Comparison of ENCODE assay signal across 15 cellular contexts in the genomic region with DNA sequence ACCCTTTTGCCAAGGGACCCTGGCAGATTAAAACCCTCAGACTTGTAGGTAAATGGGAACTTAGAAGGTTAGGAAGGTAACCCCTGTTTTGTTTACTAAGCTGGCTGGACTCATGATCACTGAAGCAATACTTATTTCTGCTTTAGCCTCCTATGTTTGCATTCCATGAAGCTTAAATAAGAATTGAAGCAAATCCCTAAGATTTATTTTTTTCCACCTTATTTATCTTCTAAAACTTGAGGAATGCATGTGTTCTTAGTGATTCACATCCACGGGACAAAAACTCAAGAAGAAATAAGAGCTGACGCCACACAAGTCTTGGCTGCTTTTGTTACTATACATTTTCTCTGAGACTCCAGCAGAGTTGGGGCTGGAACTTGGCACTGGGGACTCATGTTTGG. TPM values are rescaled to one million over a fixed set of nuclear protein-coding genes. Genes with fewer than 3 reads are reported as not detected.
DNase-seq lines count a peak whose midpoint lies in the region; ATAC-seq, FAIRE-seq and TF ChIP-seq lines count a peak whose summit lies in the region.
"Had no signal": no experiment of that assay in that cellular context is flagged by ENCODE, and none has a peak within 500 bp of the region (broad histone marks: within the 10 kb centered on the region; RNA-seq: fewer than 3 reads in every experiment).

No MANE protein-coding gene starts in this region.

- no peak overlapping the region for H2AFZ ChIP-seq in K562 (ENCODE audit: low read depth, low read length)

- peak; percentile 26 for FAIRE-seq in K562 (lab: Jason Lieb, UNC)

- 68 to 77% methylated on average over 2 of the region's 2 CpGs for WGBS in heart right ventricle, 2 donors
- WGBS in K562 (ENCODE audit: insufficient coverage, low coverage, missing lambda C conversion rate), result 35% methylated on average over 2 of the region's 2 CpGs

- no peaks in the 10 kb centered on the region for H3K9me3 Mint-ChIP-seq in immature natural killer cell
- H3K9me3 Mint-ChIP-seq: WTC11 had no signal

- in situ Hi-C loops in K562 (cut with MboI), result no loop called here

- H3K4me3 Mint-ChIP-seq in immature natural killer cell, result no peak overlapping the region
- H3K4me3 Mint-ChIP-seq: WTC11 had no signal

- peaks cover 4 to 13% (median 4%) of the 10 kb centered on the region in 3 donors for H3K36me3 Mint-ChIP-seq in immature natural killer cell

- DNase-seq in heart right ventricle (no peak), left ventricle myocardium superior (no peak), K562 (ENCODE audit: extremely low read depth in 1 of 4, low spot score in 3 of 4) (no peak), immature natural killer cell (no peak), tibial artery (no peak)
- DNase-seq in stimulated activated CD8-positive, alpha-beta memory T cell treated with anti-CD3 and anti-CD28 coated beads, Interleukin-4, amount 100 ng/mL, for 48 hours, result no peak
- DNase-seq: AML-193; effector CD8-positive, alpha-beta T cell; NCI-H1092 treated with DMSO at 0.1 percent for 48 hours; NCI-H345; OCI-M1; upper lobe of left lung had no signal

- H3K36me3 ChIP-seq in heart right ventricle (peaks cover 0 to 94% (median 23%) of the 10 kb centered on the region in 9 donors), K562 (ENCODE audit: control insufficient read depth, insufficient read depth, low read length) (no peaks in the 10 kb centered on the region), tibial artery (peaks cover 8 to 51% (median 15%) of the 10 kb centered on the region in 3 donors)

- TF ChIP-seq POLR2A in K562 (conservative IDR thresholded peaks at IDR 0.05), result no peak

- intact Hi-C loops in heart right ventricle (cut with DNase I) (no loop called here), left ventricle myocardium superior (cut with micrococcal nuclease) (no loop called here), K562 (cut with micrococcal nuclease) (no loop called here), tibial artery (cut with DNase I; ENCODE audit: low total_unique reads) (no loop called here)

- no peak for TF ChIP-seq RAD21 in K562 (CRISPR knock-in tag; conservative IDR thresholded peaks at IDR 0.05 in 1 of 2, IDR thresholded peaks at IDR 0.05 in 1 of 2)

- TF ChIP-seq EP300 in K562 (IDR thresholded peaks at IDR 0.05; ENCODE audit: low read length), result no peak

- BruUV-seq in K562 (replicated peaks; lab: Mats Ljungman, UMichigan), result no TSS peak

- no peak overlapping the region for H3K9ac ChIP-seq in K562 (ENCODE audit: insufficient read depth in 1 of 2, low read depth in 2 of 2, low read length in 2 of 2)

- peaks cover 0 to 1% (median 0%) of the 10 kb centered on the region in 3 donors for H3K27me3 Mint-ChIP-seq in immature natural killer cell (ENCODE audit: low read depth in 3 of 3)

- CTCF ChIA-PET in K562 (lab: Yijun Ruan, JAX; ENCODE audit: low intra/inter-chr PET ratio), result no interaction called here

- H3K4me3 ChIP-seq in heart right ventricle (no peak overlapping the region), K562 (no peak overlapping the region), tibial artery (no peak overlapping the region)
- H3K4me3 ChIP-seq: upper lobe of left lung had no signal

- 0 out of 2 replicates have a peak, but pooled peaks cover 3% of the 10 kb centered on the region for H4K20me1 ChIP-seq in K562 (replicated peaks; ENCODE audit: control insufficient read depth, insufficient read depth, low read length)

- ATAC-seq in heart right ventricle (no peak), left ventricle myocardium superior (no peak), K562 (no peak), HG03354 (IDR thresholded peaks at IDR 0.05; ENCODE audit: poor library complexity, severe bottlenecking, unreplicated experiment) (no peak), GM21423 (IDR thresholded peaks at IDR 0.05; ENCODE audit: unreplicated experiment) (no peak)
- ATAC-seq: WTC11 had no signal

- no peaks in the 10 kb centered on the region for H3K27me3 ChIP-seq in heart right ventricle
- H3K27me3 ChIP-seq in K562 (ENCODE audit: control insufficient read depth in 2 of 2, insufficient read depth in 2 of 2, low read length in 2 of 2), result no peaks in the 10 kb centered on the region
- H3K27me3 ChIP-seq in tibial artery, result no peaks in the 10 kb centered on the region
- H3K27me3 ChIP-seq: upper lobe of left lung had no signal

- peak overlapping the region in 4 of 6 donors; percentile 16 to 77 (median 64) for H3K27ac Mint-ChIP-seq in immature natural killer cell
- H3K27ac Mint-ChIP-seq: WTC11 had no signal

- H3K9me3 ChIP-seq in heart right ventricle (no peaks in the 10 kb centered on the region), K562 (replicated peaks; ENCODE audit: control insufficient read depth, insufficient read depth, low read depth, low read length) (no peaks in the 10 kb centered on the region), tibial artery (no peaks in the 10 kb centered on the region)
- H3K9me3 ChIP-seq: upper lobe of left lung had no signal

- H3K4me1 Mint-ChIP-seq in immature natural killer cell, result peaks cover 8 to 28% of the 10 kb centered on the region in 2 donors
- H3K4me1 Mint-ChIP-seq: WTC11 had no signal

- no peak for TF ChIP-seq CTCF in heart right ventricle (IDR thresholded peaks at IDR 0.05)
- no peak for TF ChIP-seq CTCF in K562 (IDR thresholded peaks at IDR 0.05 in 2 of 3, conservative IDR thresholded peaks at IDR 0.05 in 1 of 3; ENCODE audit: insufficient read depth in 2 of 3, low read depth in 1 of 3, low read length in 3 of 3)
- no peak for TF ChIP-seq CTCF in tibial artery (IDR thresholded peaks at IDR 0.05)

- H3K4me1 ChIP-seq in heart right ventricle (peaks cover 0 to 17% (median 0%) of the 10 kb centered on the region in 9 donors), K562 (replicated peaks in 1 of 2; ENCODE audit: control insufficient read depth in 2 of 2, insufficient read depth in 2 of 2, low read length in 2 of 2) (no peaks in the 10 kb centered on the region), tibial artery (peaks cover 0 to 41% (median 21%) of the 10 kb centered on the region in 4 donors)
- H3K4me1 ChIP-seq: upper lobe of left lung had no signal

- H3K9me1 ChIP-seq in K562 (ENCODE audit: control insufficient read depth, insufficient read depth, low read length), result no peaks in the 10 kb centered on the region

- POLR2A ChIA-PET in K562 (lab: Yijun Ruan, JAX), result no interaction called here

- H3K79me2 ChIP-seq in K562 (ENCODE audit: control insufficient read depth, insufficient read depth, low read length), result no peaks in the 10 kb centered on the region

- H3K27ac ChIP-seq in heart right ventricle (peak overlapping the region in 6 of 10 donors; percentile 33 to 65 (median 56)), K562 (ENCODE audit: extremely low read depth, low read depth, low read length) (no peak overlapping the region), tibial artery (peak overlapping the region; percentile 76 to 78)
- H3K27ac ChIP-seq: upper lobe of left lung had no signal

- no peak overlapping the region for H3K4me2 ChIP-seq in K562 (ENCODE audit: insufficient read depth, low read length)

RNA-seq across cellular contexts. Expression of gene CLUAP1, which starts 35.5 kb away (rescaled TPM):
- 10 to 100 TPM; 12.4 to 28.2 (median 17.4) TPM for total RNA-seq in heart right ventricle
- 10 to 100 TPM in 1 of 2 donors, 1 to 10 TPM in 1; 5.0 to 14.3 TPM for polyA plus RNA-seq in heart right ventricle
- 13.1 TPM for total RNA-seq in left ventricle myocardium superior
- total RNA-seq in K562 (2011; cell fraction: chromatin; rRNA removed; ENCODE audit: low replicate concordance), result 4.7 and 8.8 TPM in 2 replicates
- total RNA-seq in K562 (2011; cell fraction: nucleolus; rRNA removed), result 2.0 and 3.0 TPM in 2 replicates
- 3.7 and 4.2 TPM in 2 replicates for total RNA-seq in K562 (2011; cell fraction: nucleoplasm; rRNA removed)
- total RNA-seq in K562 (2014; rRNA removed), result 4.8 and 6.8 TPM in 2 replicates
- 10.8 and 11.0 TPM in 2 replicates for total RNA-seq in K562 (2014; rRNA removed; fragmentation: Illumina TruSeq; extraction: Trizol)
- 6.9 TPM in 2 replicates for total RNA-seq in K562 (2015; rRNA removed; fragmentation: Illumina TruSeq; extraction: Trizol)
- 6.2 and 6.7 TPM in 2 replicates for total RNA-seq in K562 (2021)
- polyA plus RNA-seq in K562 (2011; rRNA removed), result 2.2 and 7.8 TPM in 2 replicates
- polyA plus RNA-seq in K562 (2011; cell fraction: cytosol; rRNA removed), result 1.1 and 1.7 TPM in 2 replicates
- polyA plus RNA-seq in K562 (2011; cell fraction: nucleus; rRNA removed), result 3.2 and 3.3 TPM in 2 replicates
- 5.3 and 6.6 TPM in 2 replicates for polyA plus RNA-seq in K562 (2012)
- 5.9 and 8.3 TPM in 2 replicates for polyA plus RNA-seq in K562 (2014; fragmentation: Illumina TruSeq; extraction: Trizol)
- 10 to 100 TPM; 11.1 to 17.6 TPM for polyA plus RNA-seq in K562 (2014; fragmentation: Nextera tagmentation; extraction: Ambion mirVana)
- polyA plus RNA-seq in K562 (2014; rRNA removed), result 4.9 and 6.6 TPM in 2 replicates
- 9.2 and 14.1 TPM in 2 replicates for polyA minus RNA-seq in K562 (2011; rRNA and poly(A)+ RNA removed)
- 2.0 and 6.1 TPM in 2 replicates for polyA minus RNA-seq in K562 (2011; cell fraction: cytosol; rRNA and poly(A)+ RNA removed)
- 3.0 and 3.2 TPM in 2 replicates for polyA minus RNA-seq in K562 (2011; cell fraction: nucleus; rRNA and poly(A)+ RNA removed)
- 10 to 100 TPM in 2 of 3 donors, 1 to 10 TPM in 1; 4.7 to 16.6 (median 10.3) TPM for polyA plus RNA-seq in immature natural killer cell

RNA-seq across cellular contexts. Expression of gene NLRC3, which starts 40.9 kb away (rescaled TPM):
- total RNA-seq in heart right ventricle, result 1 to 10 TPM in 6 of 10 donors, under 1 TPM in 4; 0.42 to 2.5 (median 1.1) TPM
- under 1 TPM; 0.26 to 0.88 TPM for polyA plus RNA-seq in heart right ventricle
- 1.1 TPM for total RNA-seq in left ventricle myocardium superior
- total RNA-seq in K562 (2011; cell fraction: chromatin; rRNA removed; ENCODE audit: low replicate concordance), result 0.07 TPM in 1 of 2 replicates, not detected in the other
- total RNA-seq in K562 (2011; cell fraction: nucleolus; rRNA removed), result under 0.01 TPM in 1 of 2 replicates, not detected in the other
- total RNA-seq in K562 (2011; cell fraction: nucleoplasm; rRNA removed), result not detected in 2 replicates
- not detected in 2 replicates for total RNA-seq in K562 (2014; rRNA removed)
- total RNA-seq in K562 (2014; rRNA removed; fragmentation: Illumina TruSeq; extraction: Trizol), result not detected in 2 replicates
- total RNA-seq in K562 (2015; rRNA removed; fragmentation: Illumina TruSeq; extraction: Trizol), result not detected in 2 replicates
- 0.13 and 0.22 TPM in 2 replicates for total RNA-seq in K562 (2021)
- polyA plus RNA-seq in K562 (2011; rRNA removed), result 0.03 TPM in 1 of 2 replicates, not detected in the other
- polyA plus RNA-seq in K562 (2011; cell fraction: cytosol; rRNA removed), result 0.03 TPM in 1 of 2 replicates, not detected in the other
- polyA plus RNA-seq in K562 (2011; cell fraction: nucleus; rRNA removed), result 0.09 TPM in 1 of 2 replicates, not detected in the other
- polyA plus RNA-seq in K562 (2012), result 0.08 and 0.10 TPM in 2 replicates
- polyA plus RNA-seq in K562 (2014; fragmentation: Illumina TruSeq; extraction: Trizol), result not detected in 2 replicates
- polyA plus RNA-seq in K562 (2014; fragmentation: Nextera tagmentation; extraction: Ambion mirVana), result under 1 TPM; 0.03 to 0.04 TPM
- 0.03 TPM in 1 of 2 replicates, not detected in the other for polyA plus RNA-seq in K562 (2014; rRNA removed)
- not detected in 2 replicates for polyA minus RNA-seq in K562 (2011; rRNA and poly(A)+ RNA removed)
- polyA minus RNA-seq in K562 (2011; cell fraction: cytosol; rRNA and poly(A)+ RNA removed), result not detected in 2 replicates
- under 0.01 TPM in 2 replicates for polyA minus RNA-seq in K562 (2011; cell fraction: nucleus; rRNA and poly(A)+ RNA removed)
- polyA plus RNA-seq in immature natural killer cell, result 10 to 100 TPM; 18.3 to 68.0 (median 24.9) TPM

RNA-seq across cellular contexts. Expression of gene C16orf90, which starts 41.0 kb away (rescaled TPM):
- total RNA-seq in heart right ventricle (not detected), left ventricle myocardium superior (not detected), K562 (2014; rRNA removed) (not detected in 2 replicates), K562 (2014; rRNA removed; fragmentation: Illumina TruSeq; extraction: Trizol) (not detected in 2 replicates), K562 (2015; rRNA removed; fragmentation: Illumina TruSeq; extraction: Trizol) (not detected in 2 replicates), K562 (2021) (not detected in 2 replicates)
- polyA plus RNA-seq in heart right ventricle (not detected), K562 (2011; rRNA removed) (not detected in 2 replicates), K562 (2014; fragmentation: Illumina TruSeq; extraction: Trizol) (not detected in 2 replicates), K562 (2014; fragmentation: Nextera tagmentation; extraction: Ambion mirVana) (not detected), K562 (2014; rRNA removed) (not detected in 2 replicates), immature natural killer cell (not detected)
- not detected in 2 replicates for total RNA-seq in K562 (2011; cell fraction: chromatin; rRNA removed; ENCODE audit: low replicate concordance)
- total RNA-seq in K562 (2011; cell fraction: nucleolus; rRNA removed), result not detected in 2 replicates
- total RNA-seq in K562 (2011; cell fraction: nucleoplasm; rRNA removed), result not detected in 2 replicates
- polyA plus RNA-seq in K562 (2011; cell fraction: cytosol; rRNA removed), result not detected in 2 replicates
- not detected in 2 replicates for polyA plus RNA-seq in K562 (2011; cell fraction: nucleus; rRNA removed)
- not detected in 2 replicates for polyA plus RNA-seq in K562 (2012)
- polyA minus RNA-seq in K562 (2011; rRNA and poly(A)+ RNA removed), result not detected in 2 replicates
- polyA minus RNA-seq in K562 (2011; cell fraction: cytosol; rRNA and poly(A)+ RNA removed), result not detected in 2 replicates
- polyA minus RNA-seq in K562 (2011; cell fraction: nucleus; rRNA and poly(A)+ RNA removed), result not detected in 2 replicates
- total RNA-seq: upper lobe of left lung, WTC11 had no signal
